Comparison of ENCODE assay signal across 1 cellular context in genomic region chr7:111113263-111114017, GRCh38.
A peak's percentile ranks its signal among the peaks of the same experiment; 100 is the strongest.
TF ChIP-seq lines count a peak whose summit lies in the region.

No MANE protein-coding gene starts in this region.

TF ChIP-seq in HEK293, 187 proteins besides CTCF, POLR2A, EP300 and RAD21 (continued from another document):
- TF ChIP-seq HIC1 (tag by site-specific recombination; IDR thresholded peaks at IDR 0.05), result no peak
- TF ChIP-seq ZNF549 (tag by site-specific recombination; IDR thresholded peaks at IDR 0.05), result no peak
- TF ChIP-seq YY1 (tag by site-specific recombination; IDR thresholded peaks at IDR 0.05), result no peak
- no peak for TF ChIP-seq ZNF585B (tag by site-specific recombination; IDR thresholded peaks at IDR 0.05)
- 0 out of 2 replicates have a peak, but pooled peaks have one; percentile 47 for TF ChIP-seq SP7 (tag by site-specific recombination; IDR thresholded peaks at IDR 0.05)
- TF ChIP-seq ZNF707 (tag by site-specific recombination; IDR thresholded peaks at IDR 0.05), result no peak
- TF ChIP-seq ZNF692 (tag by site-specific recombination; IDR thresholded peaks at IDR 0.05), result no peak
- no peak for TF ChIP-seq ZNF114 (tag by site-specific recombination; IDR thresholded peaks at IDR 0.05)
- TF ChIP-seq SCRT2 (tag by site-specific recombination; IDR thresholded peaks at IDR 0.05), result no peak
- no peak for TF ChIP-seq ZNF624 (tag by site-specific recombination; IDR thresholded peaks at IDR 0.05)
- no peak for TF ChIP-seq GFI1B (tag by site-specific recombination; IDR thresholded peaks at IDR 0.05)
- TF ChIP-seq ZNF132 (tag by site-specific recombination; IDR thresholded peaks at IDR 0.05; ENCODE audit: borderline replicate concordance), result no peak
- no peak for TF ChIP-seq ZNF155 (tag by site-specific recombination; IDR thresholded peaks at IDR 0.05)
- TF ChIP-seq INSM2 (tag by site-specific recombination; IDR thresholded peaks at IDR 0.05), result peak; percentile 65
- TF ChIP-seq ZNF24 (tag by site-specific recombination; IDR thresholded peaks at IDR 0.05), result 0 out of 2 replicates have a peak, but pooled peaks have one; percentile 29
- TF ChIP-seq ZNF18 (tag by site-specific recombination; IDR thresholded peaks at IDR 0.05), result no peak
